Comparison of ENCODE assay signal across 14 cellular contexts in the genomic region with DNA sequence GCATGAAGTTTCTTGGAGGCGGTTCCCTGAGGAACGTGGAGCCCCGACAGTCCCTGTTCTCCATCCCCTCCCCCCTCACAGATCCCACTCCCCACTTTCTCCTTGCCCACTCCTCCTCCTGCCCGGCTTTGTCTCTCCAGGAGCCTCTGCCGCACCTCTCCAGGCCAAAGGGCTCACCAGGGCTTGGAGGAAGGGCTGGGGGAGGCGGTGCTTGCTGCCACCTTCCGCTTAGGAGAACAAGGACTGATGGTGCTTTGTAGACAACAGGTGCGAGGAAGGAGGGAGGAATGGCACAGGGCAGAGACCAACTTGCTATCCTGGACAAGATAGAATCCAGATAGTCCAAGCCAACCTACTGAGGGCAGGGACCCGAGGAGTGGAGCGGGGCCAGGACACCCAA.
A peak's percentile ranks its signal among the peaks of the same experiment; 100 is the strongest.
DNase-seq lines count a peak whose midpoint lies in the region; TF ChIP-seq lines count a peak whose summit lies in the region.
"Had no signal": no experiment of that assay in that cellular context is flagged by ENCODE, and none has a peak within 500 bp of the region (broad histone marks: within the 10 kb centered on the region; RNA-seq: fewer than 3 reads in every experiment).

No MANE protein-coding gene starts in this region.

- CTCF ChIA-PET in HEK293 (lab: Yijun Ruan, JAX), result interaction anchor here (1.3 to 3.1 kb wide), 2 partner anchors 15 to 39 kb away, joined by 3 to 13 read pairs; no protein-coding TSS in a partner anchor
- CTCF ChIA-PET in activated CD4-positive, alpha-beta T cell treated with anti-CD3 and anti-CD28 coated beads, Interleukin-2, amount 10 ng/mL, durations not matched to agents 7 days and 5 days (lab: Charles Lee), result interaction anchor here (1.5 kb wide), 1 partner anchor 15 kb away, joined by 6 read pairs; no protein-coding TSS in a partner anchor

- H3K27me3 ChIP-seq in neural progenitor cell, result no peaks in the 10 kb centered on the region
- H3K27me3 ChIP-seq: BE2C had no signal

- peak overlapping the region; percentile 50 for H2AFZ ChIP-seq in neural progenitor cell (replicated peaks)

- H3K27me3 Mint-ChIP-seq in neural progenitor cell (ENCODE audit: insufficient read depth, low read depth) (peaks cover 12% of the 10 kb centered on the region), mesothelial cell of epicardium (ENCODE audit: low read depth) (no peaks in the 10 kb centered on the region)
- no peaks in the 10 kb centered on the region for H3K27me3 Mint-ChIP-seq in activated CD4-positive, alpha-beta T cell treated with anti-CD3 and anti-CD28 coated beads, Interleukin-2, amount 10 ng/mL, durations not matched to agents 7 days and 5 days

- no peaks in the 10 kb centered on the region for H3K79me2 ChIP-seq in neural progenitor cell (ENCODE audit: low read depth)

- H3K4me3 ChIP-seq in HEK293 (ENCODE audit: low read depth, low read length) (no peak overlapping the region), coronary artery (no peak overlapping the region), neural progenitor cell (no peak overlapping the region)
- H3K4me3 ChIP-seq: A549 had no signal

- H3K36me3 Mint-ChIP-seq in neural progenitor cell (no peaks in the 10 kb centered on the region), mesothelial cell of epicardium (no peaks in the 10 kb centered on the region)
- no peaks in the 10 kb centered on the region for H3K36me3 Mint-ChIP-seq in activated CD4-positive, alpha-beta T cell treated with anti-CD3 and anti-CD28 coated beads, Interleukin-2, amount 10 ng/mL, durations not matched to agents 7 days and 5 days (ENCODE audit: low read depth)
- H3K36me3 Mint-ChIP-seq: CD8-positive, alpha-beta memory T cell had no signal

- H3K4me3 Mint-ChIP-seq in neural progenitor cell, result no peak overlapping the region
- H3K4me3 Mint-ChIP-seq in mesothelial cell of epicardium, result no peak overlapping the region
- H3K4me3 Mint-ChIP-seq in activated CD4-positive, alpha-beta T cell treated with anti-CD3 and anti-CD28 coated beads, Interleukin-2, amount 10 ng/mL, durations not matched to agents 7 days and 5 days, result no peak overlapping the region
- H3K4me3 Mint-ChIP-seq: CD8-positive, alpha-beta memory T cell had no signal

- POLR2A ChIA-PET in HEK293 (lab: Yijun Ruan, JAX), result interaction anchor here (0.8 to 1.1 kb wide), 2 partner anchors 8 to 103 kb away, joined by 3 to 5 read pairs; a partner anchor contains a TSS
- POLR2A ChIA-PET in activated CD4-positive, alpha-beta T cell treated with anti-CD3 and anti-CD28 coated beads, Interleukin-2, amount 10 ng/mL, durations not matched to agents 7 days and 5 days (lab: Charles Lee), result no interaction called here

- DNase-seq in coronary artery (ENCODE audit: low spot score) (peak; percentile 61), neural progenitor cell (ENCODE audit: low spot score) (no peak), mesothelial cell of epicardium (ENCODE audit: low spot score in 2 of 2, unreplicated experiment in 2 of 2) (no peak), NCI-H1436 (lab: John Stamatoyannopoulos, UW) (no peak), retina (no peak)
- DNase-seq in activated CD4-positive, alpha-beta T cell treated with anti-CD3 and anti-CD28 coated beads, Interleukin-2, amount 10 ng/mL, durations not matched to agents 7 days and 5 days, result no peak
- DNase-seq: BE2C; Caco-2; CD8-positive, alpha-beta memory T cell; DND-41; GDM1; HCEC 1CT had no signal

- TF ChIP-seq CTCF in HEK293 (tag by site-specific recombination; IDR thresholded peaks at IDR 0.05) (no peak), coronary artery (IDR thresholded peaks at IDR 0.05) (no peak), neural progenitor cell (IDR thresholded peaks at IDR 0.05) (no peak), mesothelial cell of epicardium (IDR thresholded peaks at IDR 0.05; ENCODE audit: unreplicated experiment) (no peak)

- no peak overlapping the region for H3K4me2 ChIP-seq in neural progenitor cell
- H3K4me2 ChIP-seq: A549 had no signal

- peak overlapping the region; percentile 66 for H3K27ac Mint-ChIP-seq in neural progenitor cell
- no peak overlapping the region for H3K27ac Mint-ChIP-seq in mesothelial cell of epicardium
- no peak overlapping the region for H3K27ac Mint-ChIP-seq in activated CD4-positive, alpha-beta T cell treated with anti-CD3 and anti-CD28 coated beads, Interleukin-2, amount 10 ng/mL, durations not matched to agents 7 days and 5 days
- H3K27ac Mint-ChIP-seq: CD8-positive, alpha-beta memory T cell had no signal

- no peaks in the 10 kb centered on the region for H3F3A ChIP-seq in neural progenitor cell (ENCODE audit: low read depth)

- H3K36me3 ChIP-seq in HEK293 (ENCODE audit: control insufficient read depth in 2 of 2, insufficient read depth in 1 of 2, low read length in 2 of 2) (no peaks in the 10 kb centered on the region), neural progenitor cell (no peaks in the 10 kb centered on the region)
- H3K36me3 ChIP-seq: BE2C had no signal

- no peak overlapping the region for H3K9ac ChIP-seq in neural progenitor cell

- peaks cover 15% of the 10 kb centered on the region for H3K4me1 Mint-ChIP-seq in neural progenitor cell
- H3K4me1 Mint-ChIP-seq in mesothelial cell of epicardium, result no peaks in the 10 kb centered on the region
- peaks cover 6% of the 10 kb centered on the region for H3K4me1 Mint-ChIP-seq in activated CD4-positive, alpha-beta T cell treated with anti-CD3 and anti-CD28 coated beads, Interleukin-2, amount 10 ng/mL, durations not matched to agents 7 days and 5 days

- no peaks in the 10 kb centered on the region for H3K9me3 ChIP-seq in HEK293 (ENCODE audit: control insufficient read depth, insufficient read depth, low read depth, low read length)
- no peaks in the 10 kb centered on the region for H3K9me3 ChIP-seq in neural progenitor cell (ENCODE audit: low read depth)
- H3K9me3 ChIP-seq: A549, BE2C, Caco-2 had no signal

- no peak overlapping the region for H3K27ac ChIP-seq in HEK293 (ENCODE audit: extremely low read depth, low read depth, low read length)
- H3K27ac ChIP-seq in coronary artery, result no peak overlapping the region
- no peak overlapping the region for H3K27ac ChIP-seq in neural progenitor cell

- no peaks in the 10 kb centered on the region for H4K20me1 ChIP-seq in neural progenitor cell (ENCODE audit: low read depth)

- no peaks in the 10 kb centered on the region for H3K4me1 ChIP-seq in HEK293 (ENCODE audit: control insufficient read depth, insufficient read depth, low read length)
- peaks cover 13% of the 10 kb centered on the region for H3K4me1 ChIP-seq in neural progenitor cell
- H3K4me1 ChIP-seq: A549, BE2C, Caco-2 had no signal

- H3K9me3 Mint-ChIP-seq in neural progenitor cell (no peaks in the 10 kb centered on the region), mesothelial cell of epicardium (no peaks in the 10 kb centered on the region)
- H3K9me3 Mint-ChIP-seq in activated CD4-positive, alpha-beta T cell treated with anti-CD3 and anti-CD28 coated beads, Interleukin-2, amount 10 ng/mL, durations not matched to agents 7 days and 5 days, result no peaks in the 10 kb centered on the region
- H3K9me3 Mint-ChIP-seq: CD8-positive, alpha-beta memory T cell had no signal

TF ChIP-seq in HEK293, 187 proteins besides CTCF, POLR2A, EP300 and RAD21:
- TF ChIP-seq MYNN (tag by site-specific recombination; IDR thresholded peaks at IDR 0.05; ENCODE audit: borderline replicate concordance) (no peak), ZNF629 (tag by site-specific recombination; IDR thresholded peaks at IDR 0.05) (no peak), ZNF560 (tag by site-specific recombination; IDR thresholded peaks at IDR 0.05; ENCODE audit: borderline replicate concordance) (no peak), ZSCAN30 (tag by site-specific recombination; IDR thresholded peaks at IDR 0.05) (no peak), SCRT2 (tag by site-specific recombination; IDR thresholded peaks at IDR 0.05) (peak; percentile 60)
TF ChIP-seq in HEK293: peak in this region for 1.
